In genomic region chr18:33440384-33441043, GRCh38 we compare ENCODE assay signal across 8 cellular contexts. TPM values are rescaled to one million over a fixed set of nuclear protein-coding genes. Genes with fewer than 3 reads are reported as not detected.
A peak's percentile ranks its signal among the peaks of the same experiment; 100 is the strongest.
DNase-seq lines count a peak whose midpoint lies in the region; ATAC-seq, FAIRE-seq and TF ChIP-seq lines count a peak whose summit lies in the region.

CCDC178 (minus strand) TSS chr18:33440721; CDS start chr18:33412088, 28,633 bp downstream.

- no peak for FAIRE-seq in urothelium cell line (lab: Jason Lieb, UNC)

- H3K9me3 ChIP-seq in lower lobe of right lung: no peaks in the 10 kb centered on the region

- DNase-seq in NCI-H82 (lab: John Stamatoyannopoulos, UW): peak; percentile 82
- DNase-seq in NCI-H82 treated with DMSO at 0.1 percent for 48 hours (lab: John Stamatoyannopoulos, UW; ENCODE audit: unreplicated experiment): no peak
- DNase-seq in dorsolateral prefrontal cortex: peak in 4 of 10 donors; percentile 28 to 58 (median 53)
- DNase-seq in lower lobe of right lung: no peak
- peak; percentile 52 for DNase-seq in urothelium cell line (ENCODE audit: low spot score)
- no peak for DNase-seq in glomerular visceral epithelial cell (ENCODE audit: extremely low spot score)
- DNase-seq in middle frontal gyrus (ENCODE audit: extremely low spot score, low spot score): no peak

- intact Hi-C loops in dorsolateral prefrontal cortex (cut with DNase I): no loop called here
- intact Hi-C loops in lower lobe of right lung (cut with DNase I): no loop called here

- H3K27me3 ChIP-seq in dorsolateral prefrontal cortex (no peaks in the 10 kb centered on the region), lower lobe of right lung (ENCODE audit: low read depth) (peaks cover 7% of the 10 kb centered on the region)

- TF ChIP-seq CTCF in dorsolateral prefrontal cortex (IDR thresholded peaks at IDR 0.05 in 54 of 56, conservative IDR thresholded peaks at IDR 0.05 in 2 of 56; ENCODE audit: low read depth in 1 of 56, partially characterized antibody in 56 of 56) (peak in 5 of 56 donors; percentile 1 to 33 (median 9)), lower lobe of right lung (IDR thresholded peaks at IDR 0.05) (no peak)

- H3K4me3 ChIP-seq in dorsolateral prefrontal cortex (peak within 1 kb of the TSS; percentile 45 to 78 (median 64)), lower lobe of right lung (peak within 1 kb of the TSS; percentile 52)

- H3K27ac ChIP-seq in dorsolateral prefrontal cortex (peak within 1 kb of the TSS in 12 of 59 donors; percentile 8 to 62 (median 41)), lower lobe of right lung (no peak within 1 kb of the TSS)

- H3K4me1 ChIP-seq in lower lobe of right lung: peaks cover 3% of the 10 kb centered on the region

- ATAC-seq in lower lobe of right lung: peak; percentile 78 to 83
- no peak for ATAC-seq in HG02938 (IDR thresholded peaks at IDR 0.05; ENCODE audit: unreplicated experiment)

- H3K36me3 ChIP-seq in lower lobe of right lung: no peaks in the 10 kb centered on the region

RNA-seq across cellular contexts. Expression of gene CCDC178, which starts in this region (rescaled TPM):
- total RNA-seq in dorsolateral prefrontal cortex: 1 to 10 TPM in 52 of 120 experiments, under 1 TPM in 55, not detected in 13; 0.17 to 4.6 (median 1.00) TPM
- total RNA-seq in lower lobe of right lung: not detected

Comparison
In these comparisons a context has a peak if more than half of its experiments do, and no peak if none do; other contexts are left out.
1. DNase-seq: peak in NCI-H82 (single experiment) and urothelium cell line (single experiment); none in NCI-H82 treated with DMSO at 0.1 percent for 48 hours (single experiment), lower lobe of right lung (single experiment), glomerular visceral epithelial cell (single experiment) and middle frontal gyrus (single experiment).
2. Peak in ATAC-seq and H3K4me3 ChIP-seq in lower lobe of right lung; RNA of the gene not detected or under 1 TPM.